ENCODE assay signal across 8 cellular contexts in genomic region chr3:49357466-49358216, GRCh38. TPM values are rescaled to one million over a fixed set of nuclear protein-coding genes. Genes with fewer than 3 reads are reported as not detected.
A peak's percentile ranks its signal among the peaks of the same experiment; 100 is the strongest.
DNase-seq lines count a peak whose midpoint lies in the region; ATAC-seq and TF ChIP-seq lines count a peak whose summit lies in the region.

No MANE protein-coding gene starts in this region.

- peaks cover 7% of the 10 kb centered on the region for H3K4me1 ChIP-seq in Loucy (ENCODE audit: insufficient read depth, low read length, poor library complexity, severe bottlenecking)

- DNase-seq in BJ (ENCODE audit: low read depth) (no peak), endothelial cell (ENCODE audit: low spot score) (peak; percentile 34), mucosa of gallbladder (ENCODE audit: low spot score) (peak; percentile 20), NCI-H2029 (lab: John Stamatoyannopoulos, UW) (no peak)
- peak; percentile 81 for DNase-seq in activated CD8-positive, alpha-beta memory T cell treated with anti-CD3 and anti-CD28 coated beads, Interleukin-2, amount 50 U/mL, for 48 hours
- DNase-seq in stimulated activated naive CD8-positive, alpha-beta T cell treated with anti-CD3 and anti-CD28 coated beads, Interleukin-15, amount 100 ng/mL, for 72 hours = peak; percentile 47 to 59

- H3K4me3 Mint-ChIP-seq in endothelial cell (ENCODE audit: unreplicated experiment) = peak overlapping the region; percentile 98
- H3K4me3 Mint-ChIP-seq in stimulated activated naive CD8-positive, alpha-beta T cell treated with anti-CD3 and anti-CD28 coated beads, Interleukin-15, amount 100 ng/mL, for 72 hours = peak overlapping the region; percentile 91 to 92

- H3K27me3 ChIP-seq in BJ (ENCODE audit: control insufficient read depth, insufficient read depth, low read length) (no peaks in the 10 kb centered on the region), Loucy (ENCODE audit: insufficient read depth, low read length, poor library complexity, severe bottlenecking) (no peaks in the 10 kb centered on the region)

- H3K4me1 Mint-ChIP-seq in endothelial cell (ENCODE audit: unreplicated experiment) = peaks cover 29% of the 10 kb centered on the region
- peaks cover 46% of the 10 kb centered on the region for H3K4me1 Mint-ChIP-seq in stimulated activated naive CD8-positive, alpha-beta T cell treated with anti-CD3 and anti-CD28 coated beads, Interleukin-15, amount 100 ng/mL, for 72 hours

- peak; percentile 22 for ATAC-seq in GM21423 (IDR thresholded peaks at IDR 0.05; ENCODE audit: unreplicated experiment)
- ATAC-seq in stimulated activated naive CD8-positive, alpha-beta T cell treated with anti-CD3 and anti-CD28 coated beads, Interleukin-15, amount 100 ng/mL, for 72 hours = peak; percentile 60

- peaks cover 20% of the 10 kb centered on the region for H3K27me3 Mint-ChIP-seq in endothelial cell (ENCODE audit: unreplicated experiment)
- H3K27me3 Mint-ChIP-seq in stimulated activated naive CD8-positive, alpha-beta T cell treated with anti-CD3 and anti-CD28 coated beads, Interleukin-15, amount 100 ng/mL, for 72 hours = no peaks in the 10 kb centered on the region

- H3K9me3 ChIP-seq in Loucy (ENCODE audit: insufficient read depth, low read depth, low read length) = no peaks in the 10 kb centered on the region

- peak overlapping the region; percentile 63; the same call in 1 of the 2 replicates for H2AFZ ChIP-seq in Loucy (ENCODE audit: low read length)

- H4K20me1 ChIP-seq in Loucy (ENCODE audit: insufficient read depth, low read length, poor library complexity, severe bottlenecking) = no peaks in the 10 kb centered on the region

- peaks cover 9% of the 10 kb centered on the region; the same call in 1 of the 2 replicates for H3K79me2 ChIP-seq in Loucy (ENCODE audit: insufficient read depth, low read length)

- H3K27ac Mint-ChIP-seq in endothelial cell (ENCODE audit: unreplicated experiment) = peak overlapping the region; percentile 94
- peak overlapping the region; percentile 96 to 98 for H3K27ac Mint-ChIP-seq in stimulated activated naive CD8-positive, alpha-beta T cell treated with anti-CD3 and anti-CD28 coated beads, Interleukin-15, amount 100 ng/mL, for 72 hours

- no peak for TF ChIP-seq CTCF in BJ (IDR thresholded peaks at IDR 0.05; ENCODE audit: insufficient read depth, low read depth, low read length)
- TF ChIP-seq CTCF in Loucy (conservative IDR thresholded peaks at IDR 0.05; ENCODE audit: low read length) = no peak
- no peak for TF ChIP-seq CTCF in endothelial cell (IDR thresholded peaks at IDR 0.05; ENCODE audit: unreplicated experiment)

- H3K36me3 Mint-ChIP-seq in endothelial cell (ENCODE audit: low read depth, unreplicated experiment) = peaks cover 44% of the 10 kb centered on the region

- peaks cover 6% of the 10 kb centered on the region; the same call in 1 of the 2 replicates for H3F3A ChIP-seq in Loucy (ENCODE audit: low read depth)

- H3K4me2 ChIP-seq in Loucy (ENCODE audit: low read depth, low read length, poor library complexity, severe bottlenecking) = peak overlapping the region; percentile 69

- H3K36me3 ChIP-seq in BJ (ENCODE audit: control insufficient read depth, insufficient read depth, low read length) (peaks cover 14% of the 10 kb centered on the region), Loucy (ENCODE audit: insufficient read depth, low read length) (peaks cover 51% of the 10 kb centered on the region)

- CTCF ChIA-PET in BJ (lab: Yijun Ruan, JAX) = no interaction called here

- peak overlapping the region; percentile 56 for H3K4me3 ChIP-seq in BJ (ENCODE audit: low read depth, low read length)
- peak overlapping the region; percentile 75 for H3K4me3 ChIP-seq in Loucy (ENCODE audit: low read length, poor library complexity, severe bottlenecking)

- no peaks in the 10 kb centered on the region for H3K9me3 Mint-ChIP-seq in endothelial cell (ENCODE audit: unreplicated experiment)
- H3K9me3 Mint-ChIP-seq in stimulated activated naive CD8-positive, alpha-beta T cell treated with anti-CD3 and anti-CD28 coated beads, Interleukin-15, amount 100 ng/mL, for 72 hours = no peaks in the 10 kb centered on the region

- POLR2A ChIA-PET in BJ (lab: Charles Lee) = interaction anchor here (1.0 kb wide), 1 partner anchor 71 kb away, joined by 4 read pairs; the partner anchor contains the start of gene NICN1

- H3K9ac ChIP-seq in Loucy (ENCODE audit: low read depth, low read length, poor library complexity, severe bottlenecking) = peak overlapping the region; percentile 81

- no peaks in the 10 kb centered on the region for H3K9me2 ChIP-seq in Loucy (replicated peaks; ENCODE audit: low read depth, low read length)

RNA-seq across cellular contexts. Expression of gene GPX1, which starts 0.5 kb away (rescaled TPM):
- polyA plus RNA-seq in BJ (2011; rRNA removed) = 503 and 751 TPM in 2 replicates
- polyA minus RNA-seq in BJ (2011; rRNA and poly(A)+ RNA removed) = 83.4 and 121 TPM in 2 replicates
- total RNA-seq in endothelial cell (ENCODE audit: unreplicated experiment) (374 TPM), mucosa of gallbladder (296 TPM)

RNA-seq across cellular contexts. Expression of gene USP4, which starts 17.8 kb away (rescaled TPM):
- polyA plus RNA-seq in BJ (2011; rRNA removed) = 63.5 and 72.7 TPM in 2 replicates
- polyA minus RNA-seq in BJ (2011; rRNA and poly(A)+ RNA removed) = 52.5 and 68.4 TPM in 2 replicates
- total RNA-seq in endothelial cell (ENCODE audit: unreplicated experiment) (55.0 TPM), mucosa of gallbladder (60.5 TPM)

RNA-seq across cellular contexts. Expression of gene RHOA, which starts 54.1 kb away (rescaled TPM):
- polyA plus RNA-seq in BJ (2011; rRNA removed) = 549 and 615 TPM in 2 replicates
- 619 and 769 TPM in 2 replicates for polyA minus RNA-seq in BJ (2011; rRNA and poly(A)+ RNA removed)
- total RNA-seq in endothelial cell (ENCODE audit: unreplicated experiment) (583 TPM), mucosa of gallbladder (386 TPM)

RNA-seq across cellular contexts. Expression of gene TCTA, which starts 54.6 kb away (rescaled TPM):
- polyA plus RNA-seq in BJ (2011; rRNA removed) = 43.3 and 57.2 TPM in 2 replicates
- polyA minus RNA-seq in BJ (2011; rRNA and poly(A)+ RNA removed) = 16.7 and 20.2 TPM in 2 replicates
- total RNA-seq in endothelial cell (ENCODE audit: unreplicated experiment) (17.3 TPM), mucosa of gallbladder (57.6 TPM)

Comparison
In these comparisons a context has a peak if more than half of its experiments do, and no peak if none do; other contexts are left out.
1. DNase-seq: peak in activated CD8-positive, alpha-beta memory T cell treated with anti-CD3 and anti-CD28 coated beads, Interleukin-2, amount 50 U/mL, for 48 hours (single experiment), endothelial cell (single experiment), mucosa of gallbladder (single experiment) and stimulated activated naive CD8-positive, alpha-beta T cell treated with anti-CD3 and anti-CD28 coated beads, Interleukin-15, amount 100 ng/mL, for 72 hours (2 of 2); none in BJ (single experiment) and NCI-H2029 (single experiment).